Comparison of ENCODE assay signal across 25 cellular contexts in genomic region chr6:157161912-157162311, GRCh38.
"Had no signal": no experiment of that assay in that cellular context is flagged by ENCODE, and none has a peak within 500 bp of the region (broad histone marks: within the 10 kb centered on the region; RNA-seq: fewer than 3 reads in every experiment).

No MANE protein-coding gene starts in this region.

- H3K27me3 Mint-ChIP-seq: activated CD4-positive, alpha-beta memory T cell treated with anti-CD3 and anti-CD28 coated beads, Interleukin-2, amount 10 ng/mL, durations not matched to agents 7 days and 5 days; activated CD4-positive, alpha-beta T cell treated with anti-CD3 and anti-CD28 coated beads for 36 hours; activated naive CD8-positive, alpha-beta T cell; activated T-cell treated with anti-CD3 and anti-CD28 coated beads, Interleukin-2, amount 50 U/mL, for 24 hours; T-helper 17 cell had no signal

- H3K4me1 Mint-ChIP-seq: activated CD4-positive, alpha-beta T cell treated with anti-CD3 and anti-CD28 coated beads for 36 hours had no signal

- H3K4me3 Mint-ChIP-seq: activated CD4-positive, alpha-beta memory T cell treated with anti-CD3 and anti-CD28 coated beads, Interleukin-2, amount 10 ng/mL, durations not matched to agents 7 days and 5 days; activated CD4-positive, alpha-beta T cell treated with anti-CD3 and anti-CD28 coated beads for 36 hours; activated naive CD4-positive, alpha-beta T cell treated with anti-CD3 and anti-CD28 coated beads for 36 hours; activated naive CD8-positive, alpha-beta T cell; activated T-cell treated with anti-CD3 and anti-CD28 coated beads, Interleukin-2, amount 50 U/mL, for 24 hours; T-helper 17 cell had no signal

- H3K27me3 ChIP-seq: brain microvascular endothelial cell had no signal

- H3K27ac Mint-ChIP-seq: activated CD4-positive, alpha-beta memory T cell treated with anti-CD3 and anti-CD28 coated beads, Interleukin-2, amount 10 ng/mL, durations not matched to agents 7 days and 5 days; activated CD4-positive, alpha-beta T cell treated with anti-CD3 and anti-CD28 coated beads for 36 hours; activated naive CD4-positive, alpha-beta T cell treated with anti-CD3 and anti-CD28 coated beads for 36 hours; activated naive CD8-positive, alpha-beta T cell; T-helper 17 cell had no signal

- ATAC-seq: activated CD4-positive, alpha-beta T cell treated with anti-CD3 and anti-CD28 coated beads for 36 hours; Panc1; T-helper 17 cell had no signal

- DNase-seq: activated CD4-positive, alpha-beta memory T cell treated with anti-CD3 and anti-CD28 coated beads, Interleukin-2, amount 10 ng/mL, durations not matched to agents 7 days and 5 days; activated CD4-positive, alpha-beta T cell treated with anti-CD3 and anti-CD28 coated beads for 36 hours; activated CD4-positive, alpha-beta T cell treated with anti-CD3 and anti-CD28 coated beads, Interleukin-2, amount 50 U/mL, for 1 hour; activated effector memory CD4-positive, alpha-beta T cell treated with anti-CD3 and anti-CD28 coated beads, Interleukin-2, amount 50 U/mL, for 16 hours; activated naive CD4-positive, alpha-beta T cell treated with anti-CD3 and anti-CD28 coated beads for 36 hours; activated T-cell treated with anti-CD3 and anti-CD28 coated beads, Interleukin-2, amount 50 U/mL, for 24 hours; amygdala; brain microvascular endothelial cell; Karpas-422; MM.1S; NCI-H1105; NCI-H1436; NCI-H1694 treated with DMSO at 0.1 percent for 48 hours; NCI-H2029 treated with DMSO at 0.1 percent for 48 hours; NCI-H345; NCI-H510A; NCI-H526 treated with DMSO at 0.1 percent for 48 hours; NCI-H82; OCI-M1; RPMI8226; T-helper 17 cell; T-helper 9 cell had no signal

- H3K27ac ChIP-seq: brain microvascular endothelial cell, VCaP had no signal

- H3K36me3 ChIP-seq: brain microvascular endothelial cell had no signal

- H3K9me3 Mint-ChIP-seq: activated CD4-positive, alpha-beta memory T cell treated with anti-CD3 and anti-CD28 coated beads, Interleukin-2, amount 10 ng/mL, durations not matched to agents 7 days and 5 days; activated naive CD4-positive, alpha-beta T cell treated with anti-CD3 and anti-CD28 coated beads for 36 hours; activated T-cell treated with anti-CD3 and anti-CD28 coated beads, Interleukin-2, amount 50 U/mL, for 24 hours had no signal
